In the genomic region with DNA sequence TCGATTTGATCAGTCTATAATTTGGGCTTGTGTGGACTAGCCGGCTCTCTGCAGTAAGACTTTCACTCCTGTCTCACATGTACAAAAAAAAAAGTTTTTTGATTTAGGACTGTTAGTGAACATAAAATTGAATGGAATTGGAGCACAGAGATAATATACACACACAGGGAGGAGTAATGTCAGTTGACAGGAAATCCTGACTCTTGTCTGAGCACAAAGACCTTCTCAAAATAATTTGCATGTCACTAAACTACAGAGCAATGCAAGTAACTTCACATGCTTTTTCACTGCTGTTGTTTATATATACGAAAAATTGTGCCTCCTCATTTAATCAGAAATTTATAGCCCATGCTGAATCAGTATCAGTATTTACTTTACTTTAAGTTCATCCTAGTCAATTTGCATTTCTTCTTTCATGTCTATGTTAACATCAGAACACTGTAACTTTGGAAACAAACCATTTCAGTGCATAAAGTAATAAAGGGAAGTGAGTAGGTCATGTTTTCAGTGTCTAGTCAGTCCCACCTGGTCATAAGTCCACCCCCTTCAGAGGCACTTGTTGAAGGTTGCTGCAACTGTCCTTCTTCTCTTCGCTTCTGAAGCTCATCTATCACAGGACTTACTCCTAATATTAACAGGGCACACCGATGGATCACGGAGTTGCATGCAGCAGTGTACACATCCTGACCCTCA, we compare ENCODE assay signal across 11 cellular contexts.
DNase-seq lines count a peak whose midpoint lies in the region; ATAC-seq and TF ChIP-seq lines count a peak whose summit lies in the region.
"Had no signal": no experiment of that assay in that cellular context is flagged by ENCODE, and none has a peak within 500 bp of the region (broad histone marks: within the 10 kb centered on the region; RNA-seq: fewer than 3 reads in every experiment).

No MANE protein-coding gene starts in this region.

- intact Hi-C loops in gastrocnemius medialis (cut with DNase I; ENCODE audit: low total_unique reads): no loop called here

- H3K36me3 ChIP-seq in gastrocnemius medialis: peaks cover 0 to 50% of the 10 kb centered on the region in 2 donors
- H3K36me3 ChIP-seq: breast epithelium had no signal

- no peak for DNase-seq in central memory CD8-positive, alpha-beta T cell (ENCODE audit: low spot score in 2 of 2)
- DNase-seq in NCI-H146 (lab: John Stamatoyannopoulos, UW) (no peak), gastrocnemius medialis (no peak), NCI-H187 (lab: John Stamatoyannopoulos, UW) (no peak)
- DNase-seq: DMS153; stimulated activated CD4-positive, alpha-beta T cell treated with anti-CD3 and anti-CD28 coated beads, Interleukin-15, amount 100 ng/mL, for 24 hours; stimulated activated naive CD4-positive, alpha-beta T cell treated with Interleukin-2 at 50 U/mL for 16 hours had no signal

- H3K4me3 ChIP-seq in gastrocnemius medialis: no peak overlapping the region
- H3K4me3 ChIP-seq: breast epithelium had no signal

- peaks cover 15% of the 10 kb centered on the region for H3K4me1 Mint-ChIP-seq in central memory CD8-positive, alpha-beta T cell

- H3K4me1 ChIP-seq in gastrocnemius medialis: peaks cover 0 to 5% of the 10 kb centered on the region in 2 donors
- H3K4me1 ChIP-seq: breast epithelium had no signal

- peak overlapping the region; percentile 38 for H3K27ac Mint-ChIP-seq in central memory CD8-positive, alpha-beta T cell (ENCODE audit: low read depth)

- no peaks in the 10 kb centered on the region for H3K27me3 Mint-ChIP-seq in central memory CD8-positive, alpha-beta T cell

- no peak overlapping the region for H3K4me3 Mint-ChIP-seq in central memory CD8-positive, alpha-beta T cell

- in situ Hi-C loops in gastrocnemius medialis (cut with MboI; ENCODE audit: low sequenced_read_pairs in 4 of 4): no loop called here

- H3K36me3 Mint-ChIP-seq in central memory CD8-positive, alpha-beta T cell (ENCODE audit: insufficient read depth): peaks cover 39% of the 10 kb centered on the region

- ATAC-seq in GM18498 (IDR thresholded peaks at IDR 0.05; ENCODE audit: unreplicated experiment) (peak; percentile 82), GM19438 (IDR thresholded peaks at IDR 0.05; ENCODE audit: low read depth, unreplicated experiment) (peak; percentile 68), HG03135 (IDR thresholded peaks at IDR 0.05; ENCODE audit: unreplicated experiment) (peak; percentile 84), gastrocnemius medialis (no peak)
- no peak for ATAC-seq in central memory CD8-positive, alpha-beta T cell (replicated peaks; ENCODE audit: extremely low read depth, poor library complexity, severe bottlenecking)

- no peaks in the 10 kb centered on the region for H3K9me3 Mint-ChIP-seq in central memory CD8-positive, alpha-beta T cell

- H3K9me3 ChIP-seq in gastrocnemius medialis: no peaks in the 10 kb centered on the region
- H3K9me3 ChIP-seq: breast epithelium had no signal

- no peak overlapping the region for H3K27ac ChIP-seq in gastrocnemius medialis
- H3K27ac ChIP-seq: breast epithelium had no signal

- no peaks in the 10 kb centered on the region for H3K27me3 ChIP-seq in gastrocnemius medialis
- H3K27me3 ChIP-seq: breast epithelium had no signal

- TF ChIP-seq CTCF in gastrocnemius medialis (IDR thresholded peaks at IDR 0.05 in 4 of 5, conservative IDR thresholded peaks at IDR 0.05 in 1 of 5): no peak

- no peak for TF ChIP-seq POLR2A in gastrocnemius medialis (IDR thresholded peaks at IDR 0.05)

Comparison
In these comparisons a context has a peak if more than half of its experiments do, and no peak if none do; other contexts are left out.
1. ATAC-seq: peak in GM18498 (single experiment), GM19438 (single experiment) and HG03135 (single experiment); none in central memory CD8-positive, alpha-beta T cell (single experiment) and gastrocnemius medialis (0 of 2).